1 cellular context compared by ENCODE assay signal in genomic region chr19:48608798-48609263, GRCh38.
TF ChIP-seq lines count a peak whose summit lies in the region.

No MANE protein-coding gene starts in this region.

TF ChIP-seq in H1, 55 proteins besides CTCF, POLR2A, EP300 and RAD21:
- TF ChIP-seq YY1 (IDR thresholded peaks at IDR 0.05; ENCODE audit: low read depth, low read length) (0 out of 2 replicates have a peak, but pooled peaks have one; percentile 23), JUN (IDR thresholded peaks at IDR 0.05; ENCODE audit: low read depth, low read length) (no peak)
